In the genomic region with DNA sequence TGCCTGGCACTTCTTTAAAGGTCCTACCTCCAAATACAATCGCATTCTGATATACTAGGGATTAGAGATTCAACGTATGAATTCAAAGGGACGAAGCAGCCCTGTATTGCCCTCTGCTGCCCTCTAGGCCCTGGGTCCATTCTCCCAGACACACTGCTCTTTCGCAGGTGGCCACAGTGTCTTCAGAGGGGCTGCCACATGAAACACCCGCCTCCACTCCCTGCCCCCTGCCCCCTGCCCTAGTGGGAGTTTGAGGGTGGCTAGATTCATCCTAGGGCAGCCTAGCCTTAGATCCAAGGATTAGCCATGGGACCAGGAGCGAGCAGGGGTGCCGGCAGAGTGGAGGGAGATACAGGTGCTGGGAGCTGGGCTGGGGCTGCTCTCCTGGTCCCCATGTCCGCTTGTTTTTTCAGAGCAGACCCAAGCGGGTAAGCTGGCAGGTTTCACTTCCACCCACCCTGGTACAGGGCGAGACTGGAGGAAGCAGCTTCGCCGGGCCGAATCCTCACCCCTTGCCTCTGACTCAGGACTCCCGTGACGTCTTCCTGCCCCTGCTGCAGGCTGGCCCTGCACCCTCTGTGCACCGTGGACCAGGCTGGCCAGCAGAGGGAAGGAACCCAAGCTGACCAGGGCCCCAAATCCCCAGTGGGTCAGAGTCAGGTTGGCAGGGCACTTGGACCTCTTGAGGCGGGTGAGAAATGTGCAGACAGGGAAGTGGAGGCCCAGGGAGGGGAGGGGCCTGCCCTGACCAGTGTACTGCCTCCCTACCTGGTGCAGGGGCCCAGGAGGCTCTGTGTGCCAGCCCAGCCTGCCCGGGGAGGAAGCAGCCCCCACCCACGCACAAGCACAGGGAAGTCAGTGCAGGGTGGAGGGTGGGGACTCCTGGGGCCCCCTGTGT, we compare ENCODE assay signal across 8 cellular contexts. TPM values are rescaled to one million over a fixed set of nuclear protein-coding genes. Genes with fewer than 3 reads are reported as not detected.
DNase-seq lines count a peak whose midpoint lies in the region; ATAC-seq and TF ChIP-seq lines count a peak whose summit lies in the region.

No MANE protein-coding gene starts in this region.

- H3K4me1 Mint-ChIP-seq in activated B cell treated with CpG ODN at 0.5 μM for 24 hours (peaks cover 67% of the 10 kb centered on the region), neural crest cell (peaks cover 23% of the 10 kb centered on the region)

- H3K4me1 ChIP-seq in upper lobe of left lung = peaks cover 13 to 36% (median 22%) of the 10 kb centered on the region in 4 donors

- peak; percentile 70 for ATAC-seq in activated B cell treated with CpG ODN at 0.5 μM for 24 hours (ENCODE audit: low read depth)
- ATAC-seq in upper lobe of left lung (ENCODE audit: low FRiP score in 2 of 2) = peak; percentile 65 to 78
- no peak for ATAC-seq in GM18520 (IDR thresholded peaks at IDR 0.05; ENCODE audit: unreplicated experiment)
- no peak for ATAC-seq in GM18858 (IDR thresholded peaks at IDR 0.05; ENCODE audit: unreplicated experiment)

- H3K27me3 Mint-ChIP-seq in activated B cell treated with CpG ODN at 0.5 μM for 24 hours (no peaks in the 10 kb centered on the region), neural crest cell (ENCODE audit: low read depth) (peaks cover 9% of the 10 kb centered on the region)

- H3K36me3 Mint-ChIP-seq in activated B cell treated with CpG ODN at 0.5 μM for 24 hours (ENCODE audit: low read depth) (no peaks in the 10 kb centered on the region), neural crest cell (ENCODE audit: low read depth) (no peaks in the 10 kb centered on the region)

- peak in 2 of 4 donors; percentile 20 to 56 for TF ChIP-seq EP300 in upper lobe of left lung (IDR thresholded peaks at IDR 0.05)

- H3K27ac ChIP-seq in HL-60 (replicated peaks) (peak overlapping the region; percentile 26), upper lobe of left lung (peak overlapping the region; percentile 69 to 89 (median 76))

- peaks cover 0 to 13% (median 9%) of the 10 kb centered on the region in 4 donors for H3K36me3 ChIP-seq in upper lobe of left lung

- H3K27me3 ChIP-seq in HL-60 (ENCODE audit: insufficient read depth, poor library complexity, severe bottlenecking) (peaks cover 4% of the 10 kb centered on the region), upper lobe of left lung (no peaks in the 10 kb centered on the region)

- intact Hi-C loops in activated B cell treated with CpG ODN at 0.5 μM for 24 hours (cut with micrococcal nuclease) = loop anchor here (1.0 to 5.0 kb wide), 9 partner anchors 15 to 715 kb away; a partner anchor contains a TSS

- TF ChIP-seq POLR2A in upper lobe of left lung (IDR thresholded peaks at IDR 0.05) = peak in 1 of 4 donors; percentile 69

- H3K9me3 ChIP-seq in upper lobe of left lung = no peaks in the 10 kb centered on the region

- H3K27ac Mint-ChIP-seq in activated B cell treated with CpG ODN at 0.5 μM for 24 hours (peak overlapping the region; percentile 98), neural crest cell (ENCODE audit: unreplicated experiment) (no peak overlapping the region)

- no peak overlapping the region for H3K4me3 ChIP-seq in HL-60 (replicated peaks; ENCODE audit: insufficient read depth, low read length)
- H3K4me3 ChIP-seq in epithelial cell of proximal tubule (ENCODE audit: low read depth, low read length) = no peak overlapping the region
- H3K4me3 ChIP-seq in upper lobe of left lung = peak overlapping the region in 1 of 4 donors; percentile 7

- WGBS in upper lobe of left lung, 2 donors = 47 to 60% methylated on average over 10 to 19 of the region's 19 CpGs

- H3K4me3 Mint-ChIP-seq in activated B cell treated with CpG ODN at 0.5 μM for 24 hours = peak overlapping the region; percentile 86
- H3K4me3 Mint-ChIP-seq in neural crest cell = peak overlapping the region; percentile 93

- H3K9me3 Mint-ChIP-seq in activated B cell treated with CpG ODN at 0.5 μM for 24 hours = no peaks in the 10 kb centered on the region
- no peaks in the 10 kb centered on the region for H3K9me3 Mint-ChIP-seq in neural crest cell

- TF ChIP-seq CTCF in HL-60 (IDR thresholded peaks at IDR 0.05; ENCODE audit: insufficient read depth, low read length) (no peak), activated B cell treated with CpG ODN at 0.5 μM for 24 hours (IDR thresholded peaks at IDR 0.05) (no peak), epithelial cell of proximal tubule (conservative IDR thresholded peaks at IDR 0.05; ENCODE audit: low read depth, low read length) (peak; percentile 45), neural crest cell (conservative IDR thresholded peaks at IDR 0.05) (peak; percentile 20), upper lobe of left lung (IDR thresholded peaks at IDR 0.05) (peak in 4 of 6 experiments; percentile 46 to 73 (median 56))

- DNase-seq in ELF-1 (ENCODE audit: low read depth, low spot score) (peak; percentile 52), HL-60 (ENCODE audit: low read depth in 1 of 2, low spot score in 1 of 2) (peak; percentile 46 to 85), activated B cell treated with CpG ODN at 0.5 μM for 24 hours (peak; percentile 85), epithelial cell of proximal tubule (ENCODE audit: low read depth) (no peak), neural crest cell (ENCODE audit: low read depth, low spot score) (peak; percentile 21), upper lobe of left lung (peak; percentile 79 to 86)

- POLR2A ChIA-PET in activated B cell treated with CpG ODN at 0.5 μM for 24 hours (lab: Charles Lee) = interaction anchor here (0.6 to 5.3 kb wide), 24 partner anchors 10 to 1449 kb away, joined by 3 to 215 read pairs (median 6); a partner anchor contains a TSS

- CTCF ChIA-PET in activated B cell treated with CpG ODN at 0.5 μM for 24 hours (lab: Charles Lee) = interaction anchor here (1.0 to 4.9 kb wide), 14 partner anchors 16 to 231 kb away, joined by 3 to 118 read pairs (median 4); no protein-coding TSS in a partner anchor

RNA-seq across cellular contexts. Expression of a gene that starts 28.4 kb away (rescaled TPM):
- 13.3 TPM in 2 replicates for total RNA-seq in activated B cell treated with CpG ODN at 0.5 μM for 24 hours
- 10.5 and 21.8 TPM in 2 replicates for total RNA-seq in epithelial cell of proximal tubule
- 2.2 and 2.4 TPM in 2 replicates for total RNA-seq in neural crest cell
- 100 to 1,000 TPM in 1 of 6 donors, 10 to 100 TPM in 5; 22.0 to 306 (median 77.9) TPM for total RNA-seq in upper lobe of left lung

RNA-seq across cellular contexts. Expression of a gene that starts 47.5 kb away (rescaled TPM):
- total RNA-seq in activated B cell treated with CpG ODN at 0.5 μM for 24 hours (176 and 178 TPM in 2 replicates), epithelial cell of proximal tubule (87.6 and 157 TPM in 2 replicates), neural crest cell (174 and 187 TPM in 2 replicates), upper lobe of left lung (10 to 100 TPM in 5 of 6 donors, 1 to 10 TPM in 1; 9.8 to 34.4 (median 20.2) TPM)

RNA-seq across cellular contexts. Expression of a gene that starts 52.8 kb away (rescaled TPM):
- 32.2 and 40.8 TPM in 2 replicates for total RNA-seq in activated B cell treated with CpG ODN at 0.5 μM for 24 hours
- 17.2 and 24.0 TPM in 2 replicates for total RNA-seq in epithelial cell of proximal tubule
- 24.6 and 24.7 TPM in 2 replicates for total RNA-seq in neural crest cell
- 100 to 1,000 TPM in 2 of 6 donors, 10 to 100 TPM in 4; 79.2 to 194 (median 94.6) TPM for total RNA-seq in upper lobe of left lung

Comparison
In these comparisons a context has a peak if more than half of its experiments do, and no peak if none do; other contexts are left out.
1. CTCF ChIP-seq: peak in epithelial cell of proximal tubule (single experiment), neural crest cell (single experiment) and upper lobe of left lung (4 of 6); none in HL-60 (single experiment) and activated B cell treated with CpG ODN at 0.5 μM for 24 hours (single experiment).
2. ATAC-seq: peak in activated B cell treated with CpG ODN at 0.5 μM for 24 hours (single experiment) and upper lobe of left lung (2 of 2); none in GM18520 (single experiment) and GM18858 (single experiment).